ENCODE assay signal across 28 cellular contexts in the genomic region with DNA sequence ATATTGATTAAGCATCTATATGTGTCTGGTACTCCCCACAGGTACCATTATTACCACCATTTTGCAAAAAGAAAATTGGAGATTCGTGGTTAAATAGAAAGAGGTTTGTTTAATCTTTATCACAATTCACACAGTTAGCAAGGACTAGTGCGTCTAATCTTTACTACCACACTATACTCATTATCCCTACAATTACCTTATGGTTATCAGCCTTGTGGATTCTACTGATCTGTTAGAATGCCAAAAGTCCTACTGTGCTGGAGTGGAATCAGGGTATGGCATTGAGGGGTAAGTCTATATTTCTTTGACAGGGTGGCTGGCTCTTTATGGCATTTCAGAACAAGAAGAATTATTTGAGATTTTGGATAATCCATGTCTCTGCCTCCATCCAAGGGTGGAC.
"Had no signal": no experiment of that assay in that cellular context is flagged by ENCODE, and none has a peak within 500 bp of the region (broad histone marks: within the 10 kb centered on the region; RNA-seq: fewer than 3 reads in every experiment).

No MANE protein-coding gene starts in this region.

- H3K4me3 ChIP-seq: coronary artery, dorsolateral prefrontal cortex had no signal

- DNase-seq: activated CD4-positive, alpha-beta memory T cell treated with anti-CD3 and anti-CD28 coated beads, Interleukin-2, amount 10 ng/mL, durations not matched to agents 7 days and 5 days; activated CD4-positive, alpha-beta T cell treated with anti-CD3 and anti-CD28 coated beads for 1 hour; activated CD4-positive, alpha-beta T cell treated with anti-CD3 and anti-CD28 coated beads for 4 hours; activated CD4-positive, alpha-beta T cell treated with anti-CD3 and anti-CD28 coated beads, Interleukin-2, amount 10 ng/mL, durations not matched to agents 7 days and 5 days; activated CD4-positive, alpha-beta T cell treated with anti-CD3 and anti-CD28 coated beads, Interleukin-2, amount 50 U/mL, for 4 hours; activated effector memory CD4-positive, alpha-beta T cell treated with Interleukin-2 at 50 U/mL for 16 hours; activated gamma-delta T cell treated with Interleukin-2 at 50 U/mL for 16 hours; activated naive CD4-positive, alpha-beta T cell treated with anti-CD3 and anti-CD28 coated beads, Interleukin-2, amount 50 U/mL, for 16 hours; activated naive CD4-positive, alpha-beta T cell treated with Interleukin-2 at 50 U/mL for 16 hours; activated T-cell treated with anti-CD3 and anti-CD28 coated beads, Interleukin-2, amount 50 U/mL, for 4 hours; amniotic stem cell; anterior cingulate cortex; brain microvascular endothelial cell; dorsolateral prefrontal cortex; effector memory CD4-positive, alpha-beta T cell; endodermal cell; foreskin fibroblast; head of caudate nucleus; T-helper 2 cell had no signal

- H3K36me3 ChIP-seq: brain microvascular endothelial cell had no signal

- H3K27ac ChIP-seq: brain microvascular endothelial cell, coronary artery, dorsolateral prefrontal cortex, VCaP had no signal

- H3K27me3 ChIP-seq: brain microvascular endothelial cell, dorsolateral prefrontal cortex had no signal

- FAIRE-seq: astrocyte, bronchial epithelial cell, frontal cortex, TTC549 had no signal

- ATAC-seq: activated T-cell treated with anti-CD3 and anti-CD28 coated beads, Interleukin-2, amount 50 U/mL, for 4 hours; activated T-helper 17 cell treated with anti-CD3 and anti-CD28 coated beads, Interleukin-2, amount 50 U/mL, for 72 hours; esophagus mucosa; WTC11 had no signal
